In genomic region chr22:46605117-46605516, GRCh38 we compare ENCODE assay signal across 21 cellular contexts.
"Had no signal": no experiment of that assay in that cellular context is flagged by ENCODE, and none has a peak within 500 bp of the region (broad histone marks: within the 10 kb centered on the region; RNA-seq: fewer than 3 reads in every experiment).

No MANE protein-coding gene starts in this region.

- H3K27me3 Mint-ChIP-seq: activated CD8-positive, alpha-beta memory T cell treated with anti-CD3 and anti-CD28 coated beads, Interleukin-2, amount 10 ng/mL, durations not matched to agents 7 days and 5 days; activated T-cell treated with anti-CD3 and anti-CD28 coated beads, Interleukin-2, amount 50 U/mL, for 24 hours; IgD-negative memory B cell had no signal

- H3K36me3 Mint-ChIP-seq: activated naive CD8-positive, alpha-beta T cell treated with anti-CD3 and anti-CD28 coated beads for 36 hours had no signal

- H3K4me3 ChIP-seq: cardiac muscle cell, MG63, SJCRH30 had no signal

- DNase-seq: brain microvascular endothelial cell, cerebellar nuclear complex, MG63, NCI-H1105, NCI-H1694 treated with DMSO at 0.1 percent for 48 hours, NCI-H2029 treated with DMSO at 0.1 percent for 48 hours, NCI-H345, NCI-H510A, NCI-H526 treated with DMSO at 0.1 percent for 48 hours, NCI-H82, SJCRH30, SK-N-SH, WERI-Rb-1 had no signal

- H3K9me3 Mint-ChIP-seq: activated naive CD8-positive, alpha-beta T cell treated with anti-CD3 and anti-CD28 coated beads for 36 hours; activated T-cell treated with anti-CD3 and anti-CD28 coated beads, Interleukin-2, amount 50 U/mL, for 24 hours; activated T-helper 1 cell treated with anti-CD3 and anti-CD28 coated beads, Interleukin-12 subunit alpha, Interleukin-12 subunit beta, Interleukin-2, Interleukin-4 antibody, amounts not matched to agents 30 ng/mL and 10 ng/mL and 1 ng/mL, durations not matched to agents 14 hours and 24 hours and 36 hours had no signal

- H3K27ac ChIP-seq: brain microvascular endothelial cell, KMS-11, SJCRH30, WERI-Rb-1 had no signal

- ATAC-seq: Panc1 had no signal

- H3K36me3 ChIP-seq: brain microvascular endothelial cell, cardiac muscle cell, MG63, SJCRH30, WERI-Rb-1 had no signal

- H3K27me3 ChIP-seq: brain microvascular endothelial cell, cardiac muscle cell, MG63, SJCRH30 had no signal

- H3K9me3 ChIP-seq: MG63, SJCRH30, SK-N-SH had no signal
